1 cellular context compared by ENCODE assay signal in genomic region chr2:177691177-177691576, GRCh38.
TF ChIP-seq lines count a peak whose summit lies in the region.

No MANE protein-coding gene starts in this region.

TF ChIP-seq in H1, 55 proteins besides CTCF, POLR2A, EP300 and RAD21 (continued from another document):
- TF ChIP-seq SRF (IDR thresholded peaks at IDR 0.05; ENCODE audit: low read depth, low read length) (no peak), TEAD4 (IDR thresholded peaks at IDR 0.05; ENCODE audit: low read depth, low read length) (no peak), SP2 (IDR thresholded peaks at IDR 0.05; ENCODE audit: low read length) (no peak)
TF ChIP-seq in H1: peak in this region for 0.
